In the genomic region with DNA sequence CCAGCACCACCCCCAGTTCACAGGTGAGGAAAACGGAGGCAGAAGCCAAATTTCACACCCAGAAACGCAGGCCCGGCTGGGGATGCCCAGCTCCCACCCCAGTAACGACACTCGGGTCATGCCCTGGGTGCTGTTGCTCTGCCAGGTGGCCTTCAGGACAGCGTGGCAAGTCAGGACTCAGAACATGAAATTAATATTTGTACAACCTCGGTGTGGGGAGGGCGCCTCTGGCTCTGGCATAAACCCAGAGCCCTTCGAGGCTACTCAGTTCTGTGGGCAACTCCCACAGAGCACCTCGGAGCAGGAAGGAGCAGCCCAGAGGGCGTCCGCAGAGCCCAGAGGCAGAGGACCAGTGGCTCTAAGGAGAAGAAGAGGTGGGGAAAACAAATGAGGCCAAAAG, we compare ENCODE assay signal across 22 cellular contexts.
A peak's percentile ranks its signal among the peaks of the same experiment; 100 is the strongest.
DNase-seq lines count a peak whose midpoint lies in the region; ATAC-seq and TF ChIP-seq lines count a peak whose summit lies in the region.
"Had no signal": no experiment of that assay in that cellular context is flagged by ENCODE, and none has a peak within 500 bp of the region (broad histone marks: within the 10 kb centered on the region; RNA-seq: fewer than 3 reads in every experiment).

No MANE protein-coding gene starts in this region.

- H2BK20ac ChIP-seq in H9 (ENCODE audit: low read depth, low read length, poor library complexity, severe bottlenecking) = no peak overlapping the region

- H3K23me2 ChIP-seq in H9 (ENCODE audit: insufficient read length, low read depth, low read length, poor library complexity, severe bottlenecking) = no peaks in the 10 kb centered on the region

- intact Hi-C loops in body of pancreas (cut with DNase I) (no loop called here), thyroid gland (cut with DNase I) (loop anchor here (10.0 kb wide), 1 partner anchor 91 kb away; no protein-coding TSS in a partner anchor)

- TF ChIP-seq POLR2A in body of pancreas (IDR thresholded peaks at IDR 0.05) (no peak), thyroid gland (IDR thresholded peaks at IDR 0.05) (no peak)

- no peak overlapping the region for H3K4me2 ChIP-seq in H9 (ENCODE audit: insufficient read depth, insufficient read length, low read length)
- H3K4me2 ChIP-seq: hepatocyte had no signal

- H3K14ac ChIP-seq in H9 (ENCODE audit: insufficient read depth, low read length) = no peak overlapping the region

- no peaks in the 10 kb centered on the region for H3K79me1 ChIP-seq in H9 (ENCODE audit: insufficient read depth, low read depth, low read length, poor library complexity, severe bottlenecking)

- no peak overlapping the region for H3K4ac ChIP-seq in H9 (ENCODE audit: low read depth, low read length)

- H3K27ac ChIP-seq in H9 (ENCODE audit: insufficient read length, low read depth, low read length) = no peak overlapping the region
- H3K27ac ChIP-seq in body of pancreas = no peak overlapping the region
- H3K27ac ChIP-seq in lung (ENCODE audit: low read depth in 1 of 2, low read length in 1 of 2) = peak overlapping the region in 1 of 2 donors; percentile 66
- H3K27ac ChIP-seq in thyroid gland = peak overlapping the region in 2 of 3 donors; percentile 56
- no peak overlapping the region for H3K27ac ChIP-seq in CD8-positive, alpha-beta memory T cell (ENCODE audit: low read depth, low read length)
- H3K27ac ChIP-seq: gastroesophageal sphincter, hepatocyte had no signal

- H2BK12ac ChIP-seq in H9 (ENCODE audit: insufficient read length, low read depth, low read length) = no peak overlapping the region

- H3T11ph ChIP-seq in H9 (ENCODE audit: low read length) = no peak overlapping the region

- no peak overlapping the region for H3K23ac ChIP-seq in H9 (ENCODE audit: insufficient read length, low read depth, low read length)

- TF ChIP-seq CTCF in H9 (conservative IDR thresholded peaks at IDR 0.05) (no peak), body of pancreas (IDR thresholded peaks at IDR 0.05) (no peak), lung (IDR thresholded peaks at IDR 0.05; ENCODE audit: control extremely low read depth, extremely low read depth) (no peak), thyroid gland (IDR thresholded peaks at IDR 0.05) (no peak)

- WGBS in H9 (ENCODE audit: extremely low coverage, insufficient read length, low lambda C conversion rate) = no CpG with 5 or more reads among the region's 12 CpGs
- WGBS in body of pancreas, 2 donors = 44 to 55% methylated on average over 7 to 12 of the region's 12 CpGs
- WGBS in lung, 2 donors = 63 to 71% methylated on average over 12 of the region's 12 CpGs
- 48 to 54% methylated on average over 12 of the region's 12 CpGs for WGBS in thyroid gland, 2 donors

- no peak for ATAC-seq in body of pancreas
- no peak for ATAC-seq in lung (ENCODE audit: insufficient read depth, low FRiP score)
- ATAC-seq: activated naive CD8-positive, alpha-beta T cell treated with anti-CD3 and anti-CD28 coated beads, Interleukin-2, amount 50 U/mL, for 24 hours; gastroesophageal sphincter; naive thymus-derived CD8-positive, alpha-beta T cell; SK-N-SH treated with all-trans-retinoic acid at 6 μM for 48 hours had no signal

- H3K9me3 Mint-ChIP-seq in H9 = peaks cover 4 to 8% of the 10 kb centered on the region in 2 experiments; a peak in 3 of 5 replicates
- no peaks in the 10 kb centered on the region for H3K9me3 Mint-ChIP-seq in CD8-positive, alpha-beta memory T cell
- H3K9me3 Mint-ChIP-seq: activated naive CD8-positive, alpha-beta T cell treated with anti-CD3 and anti-CD28 coated beads, Interleukin-2, amount 50 U/mL, for 24 hours; activated T-cell treated with anti-CD3 and anti-CD28 coated beads, Interleukin-2, amount 50 U/mL, for 24 hours; naive thymus-derived CD8-positive, alpha-beta T cell had no signal

- H2BK15ac ChIP-seq in H9 (ENCODE audit: low read depth, low read length) = no peak overlapping the region

- H3K79me2 ChIP-seq in H9 (ENCODE audit: insufficient read depth, low read length) = no peaks in the 10 kb centered on the region
- H3K79me2 ChIP-seq: hepatocyte had no signal

- no peak overlapping the region for H3K9ac ChIP-seq in H9 (ENCODE audit: extremely low read depth, insufficient read length, low read length)

- POLR2A ChIA-PET in CD8-positive, alpha-beta memory T cell (lab: Charles Lee) = no interaction called here

- CTCF ChIA-PET in CD8-positive, alpha-beta memory T cell (lab: Charles Lee) = no interaction called here

- no peak overlapping the region for H3K4me3 ChIP-seq in body of pancreas
- H3K4me3 ChIP-seq in lung = no peak overlapping the region
- no peak overlapping the region for H3K4me3 ChIP-seq in thyroid gland (replicated peaks in 1 of 3)
- no peak overlapping the region for H3K4me3 ChIP-seq in CD8-positive, alpha-beta memory T cell (ENCODE audit: low read length)
- H3K4me3 ChIP-seq: gastroesophageal sphincter, hepatocyte had no signal

- H3K4me1 ChIP-seq in H9 (ENCODE audit: insufficient read depth, low read length) (no peaks in the 10 kb centered on the region), body of pancreas (no peaks in the 10 kb centered on the region), lung (ENCODE audit: control insufficient read depth in 2 of 2, insufficient read depth in 2 of 2, low read length in 2 of 2) (no peaks in the 10 kb centered on the region), thyroid gland (peaks cover 20 to 23% of the 10 kb centered on the region in 2 donors)
- H3K4me1 ChIP-seq in CD8-positive, alpha-beta memory T cell (ENCODE audit: insufficient read depth, low read length) = no peaks in the 10 kb centered on the region
- H3K4me1 ChIP-seq: gastroesophageal sphincter had no signal

- H3K9me3 ChIP-seq in H9 (ENCODE audit: control insufficient read depth, low read depth, low read length) = no peaks in the 10 kb centered on the region
- H3K9me3 ChIP-seq in body of pancreas = no peaks in the 10 kb centered on the region
- H3K9me3 ChIP-seq in lung (ENCODE audit: control insufficient read depth in 2 of 2, insufficient read depth in 1 of 2, low read length in 1 of 2) = no peaks in the 10 kb centered on the region
- H3K9me3 ChIP-seq in thyroid gland = no peaks in the 10 kb centered on the region
- no peaks in the 10 kb centered on the region for H3K9me3 ChIP-seq in CD8-positive, alpha-beta memory T cell (ENCODE audit: low read length)
- H3K9me3 ChIP-seq: gastroesophageal sphincter had no signal

- DNase-seq in H9 (no peak), body of pancreas (peak in 3 of 4 donors; percentile 4 to 23 (median 17)), lung (ENCODE audit: low spot score) (peak; percentile 51), thyroid gland (no peak), NCI-H1436 (lab: John Stamatoyannopoulos, UW) (no peak)
- no peak for DNase-seq in NK-92 treated with Interleukin-12 subunit alpha and Interleukin-12 subunit beta, amount 100 ng/mL, for 24 hours (lab: John Stamatoyannopoulos, UW)
- no peak for DNase-seq in CD8-positive, alpha-beta memory T cell
- DNase-seq: activated gamma-delta T cell; activated naive CD8-positive, alpha-beta T cell treated with anti-CD3 and anti-CD28 coated beads, Interleukin-2, amount 50 U/mL, for 24 hours; activated T-cell treated with anti-CD3 and anti-CD28 coated beads, Interleukin-2, amount 50 U/mL, for 24 hours; CD4-positive, CD25-positive, alpha-beta regulatory T cell; cerebellar nuclear complex; naive thymus-derived CD8-positive, alpha-beta T cell; NCI-H1105; NCI-H2029 treated with DMSO at 0.1 percent for 48 hours; NCI-H345; NCI-H774; right cardiac atrium; stimulated activated CD4-positive, alpha-beta T cell treated with anti-CD3 and anti-CD28 coated beads, Interleukin-2, amount 100 ng/mL, for 48 hours had no signal

- H3K4me3 Mint-ChIP-seq in H9 = no peak overlapping the region
- H3K4me3 Mint-ChIP-seq in CD8-positive, alpha-beta memory T cell = no peak overlapping the region
- H3K4me3 Mint-ChIP-seq: activated naive CD8-positive, alpha-beta T cell treated with anti-CD3 and anti-CD28 coated beads, Interleukin-2, amount 50 U/mL, for 24 hours; activated T-cell treated with anti-CD3 and anti-CD28 coated beads, Interleukin-2, amount 50 U/mL, for 24 hours; CD4-positive, CD25-positive, alpha-beta regulatory T cell; naive thymus-derived CD8-positive, alpha-beta T cell had no signal

- H2BK120ac ChIP-seq in H9 (ENCODE audit: low read depth, low read length, poor library complexity, severe bottlenecking) = no peak overlapping the region

- no peaks in the 10 kb centered on the region for H4K20me1 ChIP-seq in H9 (ENCODE audit: control insufficient read depth, insufficient read depth, insufficient read length)

- no peak overlapping the region for H3K56ac ChIP-seq in H9 (ENCODE audit: insufficient read length, low read depth, low read length)

- no peaks in the 10 kb centered on the region for H3K27me3 ChIP-seq in H9 (ENCODE audit: insufficient read depth, low read length)
- H3K27me3 ChIP-seq in body of pancreas = no peaks in the 10 kb centered on the region
- no peaks in the 10 kb centered on the region for H3K27me3 ChIP-seq in lung (ENCODE audit: control insufficient read depth, insufficient read depth)
- no peaks in the 10 kb centered on the region for H3K27me3 ChIP-seq in thyroid gland
- no peaks in the 10 kb centered on the region for H3K27me3 ChIP-seq in CD8-positive, alpha-beta memory T cell (ENCODE audit: insufficient read depth, low read length, poor library complexity, severe bottlenecking)
- H3K27me3 ChIP-seq: hepatocyte had no signal

- no peak overlapping the region for H2AFZ ChIP-seq in H9 (ENCODE audit: low read length)
- H2AFZ ChIP-seq: hepatocyte had no signal

- H3K27me3 Mint-ChIP-seq in H9 (ENCODE audit: low read depth) = no peaks in the 10 kb centered on the region
- peaks cover 1 to 3% of the 10 kb centered on the region in 2 donors for H3K27me3 Mint-ChIP-seq in CD8-positive, alpha-beta memory T cell
- H3K27me3 Mint-ChIP-seq: CD4-positive, CD25-positive, alpha-beta regulatory T cell had no signal

- H3K36me3 ChIP-seq in body of pancreas (replicated peaks in 1 of 2; ENCODE audit: insufficient read depth in 1 of 2, low read depth in 2 of 2) = no peaks in the 10 kb centered on the region
- H3K36me3 ChIP-seq in lung (ENCODE audit: control insufficient read depth in 2 of 2, insufficient read depth in 2 of 2, low read length in 2 of 2) = peaks cover 0 to 5% of the 10 kb centered on the region in 2 donors
- no peaks in the 10 kb centered on the region for H3K36me3 ChIP-seq in thyroid gland
- H3K36me3 ChIP-seq in CD8-positive, alpha-beta memory T cell (ENCODE audit: insufficient read depth, low read length) = no peaks in the 10 kb centered on the region
- H3K36me3 ChIP-seq: gastroesophageal sphincter had no signal

- H3K27ac Mint-ChIP-seq in H9 = 0 out of 7 replicates have a peak overlapping the region, but pooled peaks of 2 of the 3 experiments have one; percentile 23 to 58
- no peak overlapping the region for H3K27ac Mint-ChIP-seq in CD8-positive, alpha-beta memory T cell
- H3K27ac Mint-ChIP-seq: activated naive CD8-positive, alpha-beta T cell treated with anti-CD3 and anti-CD28 coated beads, Interleukin-2, amount 50 U/mL, for 24 hours; activated T-cell treated with anti-CD3 and anti-CD28 coated beads, Interleukin-2, amount 50 U/mL, for 24 hours; CD4-positive, CD25-positive, alpha-beta regulatory T cell had no signal

- peaks cover 1 to 18% (median 17%) of the 10 kb centered on the region in 3 experiments; a peak in 6 of 7 replicates for H3K36me3 Mint-ChIP-seq in H9 (ENCODE audit: insufficient read depth in 1 of 3, low read depth in 3 of 3)
- H3K36me3 Mint-ChIP-seq in CD8-positive, alpha-beta memory T cell = no peaks in the 10 kb centered on the region
- H3K36me3 Mint-ChIP-seq: CD4-positive, CD25-positive, alpha-beta regulatory T cell; naive thymus-derived CD8-positive, alpha-beta T cell had no signal

- H2BK5ac ChIP-seq in H9 (ENCODE audit: insufficient read length, low read length) = no peak overlapping the region

- H4K5ac ChIP-seq in H9 (ENCODE audit: insufficient read length, low read depth, low read length) = no peak overlapping the region

- no peak overlapping the region for H4K91ac ChIP-seq in H9 (ENCODE audit: insufficient read length, low read depth, low read length)

- no peak overlapping the region for H4K8ac ChIP-seq in H9 (replicated peaks; ENCODE audit: insufficient read length, low read depth, low read length)

- no peak overlapping the region for H3K18ac ChIP-seq in H9 (ENCODE audit: insufficient read length, low read depth, low read length)

- no peak overlapping the region for H2AK5ac ChIP-seq in H9 (ENCODE audit: insufficient read length, low read length)

- H3K4me1 Mint-ChIP-seq in H9 = peaks cover 4 to 11% of the 10 kb centered on the region in 2 experiments; a peak in 2 of 4 replicates
- H3K4me1 Mint-ChIP-seq in CD8-positive, alpha-beta memory T cell = no peaks in the 10 kb centered on the region
- H3K4me1 Mint-ChIP-seq: activated naive CD8-positive, alpha-beta T cell treated with anti-CD3 and anti-CD28 coated beads, Interleukin-2, amount 50 U/mL, for 24 hours; CD4-positive, CD25-positive, alpha-beta regulatory T cell; naive thymus-derived CD8-positive, alpha-beta T cell had no signal

Comparison
In these comparisons a context has a peak if more than half of its experiments do, and no peak if none do; other contexts are left out.
1. DNase-seq: peak in body of pancreas (3 of 4) and lung (single experiment); none in H9 (single experiment), thyroid gland (0 of 2), NK-92 treated with Interleukin-12 subunit alpha and Interleukin-12 subunit beta, amount 100 ng/mL, for 24 hours (single experiment), CD8-positive, alpha-beta memory T cell (0 of 5) and NCI-H1436 (single experiment).
2. H3K27ac ChIP-seq: peak in thyroid gland (2 of 3); none in H9 (single experiment), body of pancreas (0 of 4) and CD8-positive, alpha-beta memory T cell (single experiment).
3. H3K27ac Mint-ChIP-seq: peak in H9 (2 of 3); none in CD8-positive, alpha-beta memory T cell (0 of 8).